1 cellular context compared by ENCODE assay signal in the genomic region with DNA sequence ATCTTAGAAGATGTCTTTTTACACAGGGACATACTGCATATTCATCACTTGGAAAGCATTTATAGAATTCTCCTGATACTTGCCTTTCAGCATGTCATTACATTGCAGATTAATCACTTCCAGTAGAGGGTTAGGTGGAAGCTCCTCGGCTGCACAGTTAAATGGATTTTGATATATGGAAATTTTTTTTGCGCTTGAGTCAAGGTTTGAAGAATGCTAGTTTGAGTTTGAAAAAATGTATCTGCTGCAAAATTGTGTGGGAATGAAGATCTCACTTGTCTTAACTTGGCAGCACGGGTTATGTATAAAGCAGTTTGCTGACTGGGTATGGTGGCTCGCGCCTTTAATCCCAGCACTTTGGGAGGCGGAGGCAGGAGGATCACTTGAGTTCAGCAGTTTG.
TF ChIP-seq lines count a peak whose summit lies in the region.

No MANE protein-coding gene starts in this region.

TF ChIP-seq in SK-N-SH treated with all-trans-retinoic acid at 6 μM for 48 hours, 23 proteins besides CTCF, POLR2A, EP300 and RAD21 (continued from another document):
- TF ChIP-seq, protein P1, sequence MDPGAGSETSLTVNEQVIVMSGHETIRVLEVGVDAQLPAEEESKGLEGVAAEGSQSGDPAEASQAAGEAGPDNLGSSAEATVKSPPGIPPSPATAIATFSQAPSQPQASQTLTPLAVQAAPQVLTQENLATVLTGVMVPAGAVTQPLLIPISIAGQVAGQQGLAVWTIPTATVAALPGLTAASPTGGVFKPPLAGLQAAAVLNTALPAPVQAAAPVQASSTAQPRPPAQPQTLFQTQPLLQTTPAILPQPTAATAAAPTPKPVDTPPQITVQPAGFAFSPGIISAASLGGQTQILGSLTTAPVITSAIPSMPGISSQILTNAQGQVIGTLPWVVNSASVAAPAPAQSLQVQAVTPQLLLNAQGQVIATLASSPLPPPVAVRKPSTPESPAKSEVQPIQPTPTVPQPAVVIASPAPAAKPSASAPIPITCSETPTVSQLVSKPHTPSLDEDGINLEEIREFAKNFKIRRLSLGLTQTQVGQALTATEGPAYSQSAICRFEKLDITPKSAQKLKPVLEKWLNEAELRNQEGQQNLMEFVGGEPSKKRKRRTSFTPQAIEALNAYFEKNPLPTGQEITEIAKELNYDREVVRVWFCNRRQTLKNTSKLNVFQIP (CRISPR knock-in tag; IDR thresholded peaks at IDR 0.05; ENCODE audit: borderline replicate concordance, low read depth) = peak; percentile 75; the same call in 1 of the 2 replicates
- no peak for TF ChIP-seq PPARA (CRISPR knock-in tag; IDR thresholded peaks at IDR 0.05; ENCODE audit: borderline replicate concordance)
- TF ChIP-seq ISL1 (CRISPR knock-in tag; IDR thresholded peaks at IDR 0.05) = peak; percentile 72
